Comparison of ENCODE assay signal across 1 cellular context in the genomic region with DNA sequence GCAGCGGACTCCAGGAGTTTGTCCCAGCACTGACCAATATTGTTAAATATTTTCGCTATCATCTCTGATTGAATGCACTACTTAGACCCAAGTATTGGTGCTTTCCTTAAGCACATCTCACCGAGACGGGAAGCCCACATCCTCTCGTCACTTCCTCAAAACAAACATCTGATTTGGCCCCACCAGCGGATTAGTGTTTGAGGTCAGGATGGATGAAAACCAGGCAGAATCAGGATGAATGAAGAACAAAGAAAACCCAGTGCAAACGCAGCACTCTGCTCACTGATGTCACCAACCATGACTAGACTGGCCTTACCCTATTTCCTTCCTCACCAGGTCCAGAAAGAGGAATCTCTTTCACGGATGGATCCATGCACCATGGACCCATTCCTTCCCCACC.
TF ChIP-seq lines count a peak whose summit lies in the region.

No MANE protein-coding gene starts in this region.

TF ChIP-seq in K562, 482 proteins besides CTCF, POLR2A, EP300 and RAD21:
- TF ChIP-seq, protein P1, sequence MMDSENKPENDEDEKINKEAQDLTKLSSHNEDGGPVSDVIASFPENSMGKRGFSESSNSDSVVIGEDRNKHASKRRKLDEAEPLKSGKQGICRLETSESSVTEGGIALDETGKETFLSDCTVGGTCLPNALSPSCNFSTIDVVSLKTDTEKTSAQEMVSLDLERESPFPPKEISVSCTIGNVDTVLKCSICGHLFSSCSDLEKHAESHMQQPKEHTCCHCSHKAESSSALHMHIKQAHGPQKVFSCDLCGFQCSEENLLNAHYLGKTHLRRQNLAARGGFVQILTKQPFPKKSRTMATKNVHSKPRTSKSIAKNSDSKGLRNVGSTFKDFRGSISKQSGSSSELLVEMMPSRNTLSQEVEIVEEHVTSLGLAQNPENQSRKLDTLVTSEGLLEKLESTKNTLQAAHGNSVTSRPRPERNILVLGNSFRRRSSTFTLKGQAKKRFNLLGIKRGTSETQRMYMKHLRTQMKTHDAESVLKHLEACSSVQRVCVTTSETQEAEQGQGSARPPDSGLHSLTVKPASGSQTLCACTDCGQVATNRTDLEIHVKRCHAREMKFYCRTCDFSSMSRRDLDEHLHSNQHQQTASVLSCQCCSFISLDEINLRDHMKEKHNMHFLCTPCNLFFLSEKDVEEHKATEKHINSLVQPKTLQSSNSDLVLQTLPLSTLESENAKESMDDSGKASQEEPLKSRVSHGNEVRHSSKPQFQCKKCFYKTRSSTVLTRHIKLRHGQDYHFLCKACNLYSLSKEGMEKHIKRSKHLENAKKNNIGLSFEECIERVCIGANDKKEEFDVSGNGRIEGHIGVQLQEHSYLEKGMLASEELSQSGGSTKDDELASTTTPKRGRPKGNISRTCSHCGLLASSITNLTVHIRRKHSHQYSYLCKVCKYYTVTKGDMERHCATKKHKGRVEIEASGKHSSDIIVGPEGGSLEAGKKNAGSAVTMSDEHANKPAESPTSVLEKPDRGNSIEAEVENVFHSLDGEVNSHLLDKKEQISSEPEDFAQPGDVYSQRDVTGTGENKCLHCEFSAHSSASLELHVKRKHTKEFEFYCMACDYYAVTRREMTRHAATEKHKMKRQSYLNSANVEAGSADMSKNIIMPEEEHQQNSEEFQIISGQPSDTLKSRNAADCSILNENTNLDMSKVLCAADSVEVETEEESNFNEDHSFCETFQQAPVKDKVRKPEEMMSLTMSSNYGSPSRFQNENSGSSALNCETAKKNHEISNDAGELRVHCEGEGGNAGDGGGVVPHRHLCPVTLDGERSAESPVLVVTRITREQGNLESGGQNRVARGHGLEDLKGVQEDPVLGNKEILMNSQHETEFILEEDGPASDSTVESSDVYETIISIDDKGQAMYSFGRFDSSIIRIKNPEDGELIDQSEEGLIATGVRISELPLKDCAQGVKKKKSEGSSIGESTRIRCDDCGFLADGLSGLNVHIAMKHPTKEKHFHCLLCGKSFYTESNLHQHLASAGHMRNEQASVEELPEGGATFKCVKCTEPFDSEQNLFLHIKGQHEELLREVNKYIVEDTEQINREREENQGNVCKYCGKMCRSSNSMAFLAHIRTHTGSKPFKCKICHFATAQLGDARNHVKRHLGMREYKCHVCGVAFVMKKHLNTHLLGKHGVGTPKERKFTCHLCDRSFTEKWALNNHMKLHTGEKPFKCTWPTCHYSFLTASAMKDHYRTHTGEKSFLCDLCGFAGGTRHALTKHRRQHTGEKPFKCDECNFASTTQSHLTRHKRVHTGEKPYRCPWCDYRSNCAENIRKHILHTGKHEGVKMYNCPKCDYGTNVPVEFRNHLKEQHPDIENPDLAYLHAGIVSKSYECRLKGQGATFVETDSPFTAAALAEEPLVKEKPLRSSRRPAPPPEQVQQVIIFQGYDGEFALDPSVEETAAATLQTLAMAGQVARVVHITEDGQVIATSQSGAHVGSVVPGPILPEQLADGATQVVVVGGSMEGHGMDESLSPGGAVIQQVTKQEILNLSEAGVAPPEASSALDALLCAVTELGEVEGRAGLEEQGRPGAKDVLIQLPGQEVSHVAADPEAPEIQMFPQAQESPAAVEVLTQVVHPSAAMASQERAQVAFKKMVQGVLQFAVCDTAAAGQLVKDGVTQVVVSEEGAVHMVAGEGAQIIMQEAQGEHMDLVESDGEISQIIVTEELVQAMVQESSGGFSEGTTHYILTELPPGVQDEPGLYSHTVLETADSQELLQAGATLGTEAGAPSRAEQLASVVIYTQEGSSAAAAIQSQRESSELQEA (IDR thresholded peaks at IDR 0.05; ENCODE audit: low read depth): no peak
- peak; percentile 49; the same call in 1 of the 2 replicates for TF ChIP-seq SPI1 (IDR thresholded peaks at IDR 0.05; ENCODE audit: borderline replicate concordance, low read depth, low read length)
